ENCODE assay signal across 6 cellular contexts in genomic region chr2:99153921-99154604, GRCh38. TPM values are rescaled to one million over a fixed set of nuclear protein-coding genes. Genes with fewer than 3 reads are reported as not detected.
DNase-seq lines count a peak whose midpoint lies in the region; TF ChIP-seq lines count a peak whose summit lies in the region.

No MANE protein-coding gene starts in this region.

- DNase-seq in BJ (ENCODE audit: low read depth), result no peak
- peak; percentile 37 for DNase-seq in RKO (ENCODE audit: low spot score)
- no peak for DNase-seq in stimulated activated CD4-positive, alpha-beta T cell treated with anti-CD3 and anti-CD28 coated beads, Interleukin-1b, Interleukin-23, amount 100 ng/mL, for 48 hours
- no peak for DNase-seq in CD1c-positive myeloid dendritic cell (ENCODE audit: extremely low spot score)
- DNase-seq in T1000 (lab: John Stamatoyannopoulos, UW), result no peak

- TF ChIP-seq CTCF in BJ (IDR thresholded peaks at IDR 0.05; ENCODE audit: insufficient read depth, low read depth, low read length), result no peak

- no peaks in the 10 kb centered on the region for H3K27me3 ChIP-seq in BJ (ENCODE audit: control insufficient read depth, insufficient read depth, low read length)

- H3K36me3 ChIP-seq in BJ (ENCODE audit: control insufficient read depth, insufficient read depth, low read length), result no peaks in the 10 kb centered on the region

- CTCF ChIA-PET in BJ (lab: Yijun Ruan, JAX), result interaction anchor here (2.2 kb wide), 1 partner anchor 183 kb away, joined by 7 read pairs; the partner anchor contains the start of gene EIF5B

- POLR2A ChIA-PET in BJ (lab: Charles Lee), result no interaction called here

- H3K9me3 ChIP-seq in iPS-18c (ENCODE audit: control insufficient read depth, insufficient read depth, low read length), result no peaks in the 10 kb centered on the region

- peak overlapping the region; percentile 90 for H3K4me3 ChIP-seq in BJ (ENCODE audit: low read depth, low read length)
- H3K4me3 ChIP-seq in iPS-18c (ENCODE audit: insufficient read depth, low read depth, low read length), result peak overlapping the region; percentile 94

RNA-seq across cellular contexts. Expression of gene TSGA10, which starts 0.7 kb away (rescaled TPM):
- polyA plus RNA-seq in BJ (2011; rRNA removed), result 0.42 and 1.2 TPM in 2 replicates
- polyA minus RNA-seq in BJ (2011; rRNA and poly(A)+ RNA removed), result 0.82 and 2.1 TPM in 2 replicates

RNA-seq across cellular contexts. Expression of gene LIPT1, which starts 0.7 kb away (rescaled TPM):
- 2.4 and 3.8 TPM in 2 replicates for polyA plus RNA-seq in BJ (2011; rRNA removed)
- 0.81 and 0.82 TPM in 2 replicates for polyA minus RNA-seq in BJ (2011; rRNA and poly(A)+ RNA removed)

RNA-seq across cellular contexts. Expression of gene C2orf15, which starts 12.6 kb away (rescaled TPM):
- polyA plus RNA-seq in BJ (2011; rRNA removed), result not detected in 2 replicates
- not detected in 2 replicates for polyA minus RNA-seq in BJ (2011; rRNA and poly(A)+ RNA removed)

RNA-seq across cellular contexts. Expression of gene MITD1, which starts 26.8 kb away (rescaled TPM):
- 7.9 and 15.0 TPM in 2 replicates for polyA plus RNA-seq in BJ (2011; rRNA removed)
- polyA minus RNA-seq in BJ (2011; rRNA and poly(A)+ RNA removed), result 3.8 and 4.6 TPM in 2 replicates

RNA-seq across cellular contexts. Expression of gene MRPL30, which starts 26.9 kb away (rescaled TPM):
- 14.0 and 24.1 TPM in 2 replicates for polyA plus RNA-seq in BJ (2011; rRNA removed)
- 7.1 and 8.0 TPM in 2 replicates for polyA minus RNA-seq in BJ (2011; rRNA and poly(A)+ RNA removed)
